Comparison of ENCODE assay signal across 13 cellular contexts in genomic region chr22:29938285-29938693, GRCh38. TPM values are rescaled to one million over a fixed set of nuclear protein-coding genes. Genes with fewer than 3 reads are reported as not detected.
DNase-seq lines count a peak whose midpoint lies in the region; ATAC-seq and TF ChIP-seq lines count a peak whose summit lies in the region.
"Had no signal": no experiment of that assay in that cellular context is flagged by ENCODE, and none has a peak within 500 bp of the region (broad histone marks: within the 10 kb centered on the region; RNA-seq: fewer than 3 reads in every experiment).

No MANE protein-coding gene starts in this region.

- peak; percentile 57 to 83 for ATAC-seq in natural killer cell treated with Interleukin-12 subunit alpha and Interleukin-12 subunit beta and Interleukin-15 and Interleukin-18, amount 100 ng/mL, for 72 hours
- ATAC-seq in natural killer cell (no peak), GM21529 (IDR thresholded peaks at IDR 0.05; ENCODE audit: unreplicated experiment) (peak; percentile 73), HG03520 (IDR thresholded peaks at IDR 0.05; ENCODE audit: unreplicated experiment) (peak; percentile 51)
- ATAC-seq in stimulated activated naive B cell treated with anti-CD40 and anti-IgM and Interleukin-4, amounts not matched to agents 10 μg/mL and 1 μg/mL and 100 μg/mL, for 72 hours (replicated peaks): peak; percentile 94 to 98

- no peaks in the 10 kb centered on the region for H3K9me3 ChIP-seq in transverse colon

- TF ChIP-seq CTCF in natural killer cell (IDR thresholded peaks at IDR 0.05) (no peak), coronary artery (IDR thresholded peaks at IDR 0.05) (no peak), transverse colon (IDR thresholded peaks at IDR 0.05) (no peak)

- H3K27ac Mint-ChIP-seq in natural killer cell treated with Interleukin-12 subunit alpha and Interleukin-12 subunit beta and Interleukin-15 and Interleukin-18, amount 100 ng/mL, for 72 hours: no peak overlapping the region
- H3K27ac Mint-ChIP-seq in natural killer cell: no peak overlapping the region
- H3K27ac Mint-ChIP-seq in stimulated activated naive B cell treated with anti-CD40 and anti-IgM and Interleukin-4, amounts not matched to agents 10 μg/mL and 1 μg/mL and 100 μg/mL, for 72 hours: peak overlapping the region; percentile 82
- H3K27ac Mint-ChIP-seq: type B pancreatic cell had no signal

- H3K27me3 ChIP-seq in transverse colon: no peaks in the 10 kb centered on the region
- H3K27me3 ChIP-seq: brain microvascular endothelial cell had no signal

- no peaks in the 10 kb centered on the region for H3K36me3 ChIP-seq in transverse colon
- H3K36me3 ChIP-seq: brain microvascular endothelial cell had no signal

- H3K4me3 ChIP-seq in coronary artery (no peak overlapping the region), transverse colon (no peak overlapping the region)

- 77 to 83% methylated on average over 5 of the region's 5 CpGs for WGBS in transverse colon (ENCODE audit: low coverage in 1 of 2), 2 donors

- no peaks in the 10 kb centered on the region for H3K9me3 Mint-ChIP-seq in natural killer cell treated with Interleukin-12 subunit alpha and Interleukin-12 subunit beta and Interleukin-15 and Interleukin-18, amount 100 ng/mL, for 72 hours
- H3K9me3 Mint-ChIP-seq in natural killer cell: no peaks in the 10 kb centered on the region
- peaks cover 5 to 10% of the 10 kb centered on the region in 2 donors for H3K9me3 Mint-ChIP-seq in stimulated activated naive B cell treated with anti-CD40 and anti-IgM and Interleukin-4, amounts not matched to agents 10 μg/mL and 1 μg/mL and 100 μg/mL, for 72 hours

- no peaks in the 10 kb centered on the region for H3K27me3 Mint-ChIP-seq in natural killer cell treated with Interleukin-12 subunit alpha and Interleukin-12 subunit beta and Interleukin-15 and Interleukin-18, amount 100 ng/mL, for 72 hours
- no peaks in the 10 kb centered on the region for H3K27me3 Mint-ChIP-seq in natural killer cell (ENCODE audit: low read depth in 2 of 2)
- no peaks in the 10 kb centered on the region for H3K27me3 Mint-ChIP-seq in stimulated activated naive B cell treated with anti-CD40 and anti-IgM and Interleukin-4, amounts not matched to agents 10 μg/mL and 1 μg/mL and 100 μg/mL, for 72 hours
- H3K27me3 Mint-ChIP-seq: type B pancreatic cell had no signal

- peaks cover 27 to 31% of the 10 kb centered on the region in 2 donors for H3K4me1 Mint-ChIP-seq in natural killer cell treated with Interleukin-12 subunit alpha and Interleukin-12 subunit beta and Interleukin-15 and Interleukin-18, amount 100 ng/mL, for 72 hours (ENCODE audit: low read depth in 2 of 2)
- peaks cover 44 to 59% of the 10 kb centered on the region in 2 donors for H3K4me1 Mint-ChIP-seq in natural killer cell
- peaks cover 26 to 52% of the 10 kb centered on the region in 2 donors for H3K4me1 Mint-ChIP-seq in stimulated activated naive B cell treated with anti-CD40 and anti-IgM and Interleukin-4, amounts not matched to agents 10 μg/mL and 1 μg/mL and 100 μg/mL, for 72 hours

- TF ChIP-seq POLR2A in transverse colon (IDR thresholded peaks at IDR 0.05): no peak

- H3K4me1 ChIP-seq in transverse colon: peaks cover 5 to 36% (median 12%) of the 10 kb centered on the region in 4 donors

- H3K27ac ChIP-seq in coronary artery (no peak overlapping the region), transverse colon (no peak overlapping the region)
- H3K27ac ChIP-seq: brain microvascular endothelial cell had no signal

- no peak for TF ChIP-seq EP300 in transverse colon (IDR thresholded peaks at IDR 0.05; ENCODE audit: low read depth)

- intact Hi-C loops in natural killer cell (cut with micrococcal nuclease): no loop called here
- intact Hi-C loops in transverse colon (cut with DNase I; ENCODE audit: low total_unique reads): no loop called here

- no peak for DNase-seq in natural killer cell treated with Interleukin-12 subunit alpha and Interleukin-12 subunit beta and Interleukin-15 and Interleukin-18, amount 100 ng/mL, for 72 hours (ENCODE audit: low spot score)
- DNase-seq in natural killer cell (no peak), EL (no peak), coronary artery (ENCODE audit: low spot score) (no peak), transverse colon (no peak)
- DNase-seq in stimulated activated naive B cell treated with anti-CD40 and anti-IgM and Interleukin-4, amounts not matched to agents 10 μg/mL and 1 μg/mL and 100 μg/mL, for 72 hours: peak; percentile 57
- DNase-seq: brain microvascular endothelial cell, DND-41, Kasumi-1, T-helper 9 cell had no signal

- no peaks in the 10 kb centered on the region for H3K36me3 Mint-ChIP-seq in natural killer cell treated with Interleukin-12 subunit alpha and Interleukin-12 subunit beta and Interleukin-15 and Interleukin-18, amount 100 ng/mL, for 72 hours
- H3K36me3 Mint-ChIP-seq in natural killer cell: no peaks in the 10 kb centered on the region
- H3K36me3 Mint-ChIP-seq in stimulated activated naive B cell treated with anti-CD40 and anti-IgM and Interleukin-4, amounts not matched to agents 10 μg/mL and 1 μg/mL and 100 μg/mL, for 72 hours: peaks cover 9 to 14% of the 10 kb centered on the region in 2 donors

- no peak overlapping the region for H3K4me3 Mint-ChIP-seq in natural killer cell treated with Interleukin-12 subunit alpha and Interleukin-12 subunit beta and Interleukin-15 and Interleukin-18, amount 100 ng/mL, for 72 hours
- H3K4me3 Mint-ChIP-seq in natural killer cell: no peak overlapping the region
- H3K4me3 Mint-ChIP-seq in stimulated activated naive B cell treated with anti-CD40 and anti-IgM and Interleukin-4, amounts not matched to agents 10 μg/mL and 1 μg/mL and 100 μg/mL, for 72 hours: peak overlapping the region; percentile 60 to 73
- H3K4me3 Mint-ChIP-seq: type B pancreatic cell had no signal

- in situ Hi-C loops in transverse colon (cut with MboI; ENCODE audit: low pct_ligation_motif_present in 1 of 4, low pct_unique_long_range_greater_than_20kb in 1 of 4, low sequenced_read_pairs in 3 of 4): no loop called here

RNA-seq across cellular contexts. Expression of gene MTMR3, which starts 55.3 kb away (rescaled TPM):
- total RNA-seq in natural killer cell treated with Interleukin-12 subunit alpha and Interleukin-12 subunit beta and Interleukin-15 and Interleukin-18, amount 100 ng/mL, for 72 hours: 10 to 100 TPM; 33.9 to 38.3 TPM
- 10 to 100 TPM; 62.1 to 83.4 (median 75.6) TPM for total RNA-seq in natural killer cell
- 10 to 100 TPM; 52.5 to 92.7 (median 70.2) TPM for total RNA-seq in transverse colon

Comparison
In these comparisons a context has a peak if more than half of its experiments do, and no peak if none do; other contexts are left out.
1. ATAC-seq: peak in natural killer cell treated with Interleukin-12 subunit alpha and Interleukin-12 subunit beta and Interleukin-15 and Interleukin-18, amount 100 ng/mL, for 72 hours (2 of 2), GM21529 (single experiment), HG03520 (single experiment) and stimulated activated naive B cell treated with anti-CD40 and anti-IgM and Interleukin-4, amounts not matched to agents 10 μg/mL and 1 μg/mL and 100 μg/mL, for 72 hours (2 of 2); none in natural killer cell (0 of 3).
2. H3K4me3 Mint-ChIP-seq: peak in stimulated activated naive B cell treated with anti-CD40 and anti-IgM and Interleukin-4, amounts not matched to agents 10 μg/mL and 1 μg/mL and 100 μg/mL, for 72 hours (2 of 2); none in natural killer cell treated with Interleukin-12 subunit alpha and Interleukin-12 subunit beta and Interleukin-15 and Interleukin-18, amount 100 ng/mL, for 72 hours (single experiment) and natural killer cell (single experiment).